Comparison of ENCODE assay signal across 15 cellular contexts in genomic region chr2:189379287-189379630, GRCh38.
DNase-seq lines count a peak whose midpoint lies in the region; ATAC-seq, FAIRE-seq and TF ChIP-seq lines count a peak whose summit lies in the region.
"Had no signal": no experiment of that assay in that cellular context is flagged by ENCODE, and none has a peak within 500 bp of the region (broad histone marks: within the 10 kb centered on the region; RNA-seq: fewer than 3 reads in every experiment).

No MANE protein-coding gene starts in this region.

- no peak overlapping the region for H3K4me3 ChIP-seq in cardiac muscle cell
- H3K4me3 ChIP-seq in heart left ventricle, result no peak overlapping the region

- H3K9me3 ChIP-seq in cardiac muscle cell (ENCODE audit: low read depth) (no peaks in the 10 kb centered on the region), heart left ventricle (no peaks in the 10 kb centered on the region)

- WGBS in heart left ventricle, 4 donors, result 38 to 54% (median 44%) methylated on average over 2 of the region's 2 CpGs

- DNase-seq in cardiac muscle cell (ENCODE audit: low read depth in 1 of 2, low spot score in 1 of 2) (peak in 1 of 2 donors; percentile 52), heart left ventricle (no peak), foreskin melanocyte (peak; percentile 44), urothelium cell line (ENCODE audit: low spot score) (peak; percentile 5), HT-29 (ENCODE audit: low spot score) (no peak)
- DNase-seq: 8988T; activated CD4-positive, alpha-beta T cell treated with anti-CD3 and anti-CD28 coated beads for 48 hours; activated naive CD4-positive, alpha-beta T cell treated with anti-CD3 and anti-CD28 coated beads, Interleukin-2, amount 10 ng/mL, durations not matched to agents 7 days and 5 days; NCI-H2029; nucleus accumbens; Right ventricle myocardium superior had no signal

- no peak for TF ChIP-seq POLR2A in heart left ventricle (IDR thresholded peaks at IDR 0.05)

- ATAC-seq in heart left ventricle (no peak), SK-N-SH treated with all-trans-retinoic acid at 6 μM for 48 hours (peak; percentile 81), HG02759 (IDR thresholded peaks at IDR 0.05; ENCODE audit: unreplicated experiment) (no peak), GM19452 (IDR thresholded peaks at IDR 0.05; ENCODE audit: unreplicated experiment) (no peak)

- H3K27ac ChIP-seq in cardiac muscle cell (peak overlapping the region; percentile 68), heart left ventricle (peak overlapping the region in 1 of 12 donors; percentile 25)

- intact Hi-C loops in heart left ventricle (cut with DNase I), result no loop called here

- H3K27me3 ChIP-seq in cardiac muscle cell (no peaks in the 10 kb centered on the region), heart left ventricle (no peaks in the 10 kb centered on the region)

- no peak for FAIRE-seq in urothelium cell line (lab: Jason Lieb, UNC)
- FAIRE-seq: islet of Langerhans had no signal

- no peaks in the 10 kb centered on the region for H3K36me3 ChIP-seq in cardiac muscle cell
- H3K36me3 ChIP-seq in heart left ventricle, result no peaks in the 10 kb centered on the region

- TF ChIP-seq CTCF in cardiac muscle cell (IDR thresholded peaks at IDR 0.05; ENCODE audit: low read depth, low read length) (no peak), heart left ventricle (IDR thresholded peaks at IDR 0.05) (no peak)

- H3K4me1 ChIP-seq in cardiac muscle cell (ENCODE audit: low read depth) (peaks cover 14% of the 10 kb centered on the region), heart left ventricle (no peaks in the 10 kb centered on the region)

TF ChIP-seq in SK-N-SH treated with all-trans-retinoic acid at 6 μM for 48 hours, 23 proteins besides CTCF, POLR2A, EP300 and RAD21:
- TF ChIP-seq ISL1 (CRISPR knock-in tag; IDR thresholded peaks at IDR 0.05) (peak; percentile 94), CSRNP3 (CRISPR knock-in tag; IDR thresholded peaks at IDR 0.05) (no peak), OSR1 (CRISPR knock-in tag; IDR thresholded peaks at IDR 0.05) (no peak), RARB (CRISPR knock-in tag; IDR thresholded peaks at IDR 0.05) (peak; percentile 20; the same call in 1 of the 2 replicates), CREB5 (CRISPR knock-in tag; IDR thresholded peaks at IDR 0.05; ENCODE audit: low read depth) (peak; percentile 60; the same call in 1 of the 2 replicates), ZC3H10 (CRISPR knock-in tag; IDR thresholded peaks at IDR 0.05) (no peak), PATZ1 (CRISPR knock-in tag; IDR thresholded peaks at IDR 0.05; ENCODE audit: borderline replicate concordance) (no peak), GLIS3 (CRISPR knock-in tag; IDR thresholded peaks at IDR 0.05) (no peak)

Comparison
In these comparisons a context has a peak if more than half of its experiments do, and no peak if none do; other contexts are left out.
1. DNase-seq: peak in foreskin melanocyte (single experiment) and urothelium cell line (single experiment); none in heart left ventricle (0 of 5) and HT-29 (single experiment).